8 cellular contexts compared by ENCODE assay signal in genomic region chr3:131501949-131502348, GRCh38. TPM values are rescaled to one million over a fixed set of nuclear protein-coding genes. Genes with fewer than 3 reads are reported as not detected.
DNase-seq lines count a peak whose midpoint lies in the region; ATAC-seq and TF ChIP-seq lines count a peak whose summit lies in the region.

No MANE protein-coding gene starts in this region.

- DNase-seq in GM06990 (ENCODE audit: extremely low read depth, insufficient read length) = peak; percentile 2
- DNase-seq in MG63 = no peak
- DNase-seq in sciatic nerve (ENCODE audit: low spot score) = no peak

- H3K36me3 ChIP-seq in GM06990 (ENCODE audit: control insufficient read depth, insufficient read depth, low read length) (peaks cover 1% of the 10 kb centered on the region), MG63 (peaks cover 46% of the 10 kb centered on the region), ectodermal cell (ENCODE audit: control insufficient read depth, insufficient read depth, low read length) (peaks cover 18% of the 10 kb centered on the region), neural cell (ENCODE audit: insufficient read depth, low read length) (peaks cover 1% of the 10 kb centered on the region)

- H3K4me3 ChIP-seq in GM06990 (replicated peaks; ENCODE audit: low read depth, low read length) = peak overlapping the region; percentile 98
- H3K4me3 ChIP-seq in MG63 = peak overlapping the region; percentile 96
- H3K4me3 ChIP-seq in ectodermal cell (ENCODE audit: insufficient read depth, low read depth, low read length) = peak overlapping the region; percentile 98
- peak overlapping the region; percentile 92 for H3K4me3 ChIP-seq in neural cell (ENCODE audit: low read length)

- TF ChIP-seq CTCF in GM06990 (IDR thresholded peaks at IDR 0.05; ENCODE audit: insufficient read depth, low read length, poor library complexity, severe bottlenecking) = no peak
- no peak for TF ChIP-seq CTCF in neural cell (IDR thresholded peaks at IDR 0.05; ENCODE audit: poor library complexity, severe bottlenecking)

- TF ChIP-seq RAD21 in neural cell (conservative IDR thresholded peaks at IDR 0.05) = no peak

- no peak for TF ChIP-seq EP300 in neural cell (conservative IDR thresholded peaks at IDR 0.05; ENCODE audit: poor library complexity, severe bottlenecking)

- no peaks in the 10 kb centered on the region for H3F3A ChIP-seq in neural cell (ENCODE audit: insufficient read depth, low read length, poor library complexity, severe bottlenecking)

- peak overlapping the region; percentile 80 for H3K9ac ChIP-seq in neural cell (ENCODE audit: low read length)

- H3K4me2 ChIP-seq in neural cell (ENCODE audit: low read length) = peak overlapping the region; percentile 91

- H4K20me1 ChIP-seq in neural cell (ENCODE audit: insufficient read depth) = no peaks in the 10 kb centered on the region

- intact Hi-C loops in sciatic nerve (cut with DNase I) = no loop called here

- H3K27ac ChIP-seq in ectodermal cell (ENCODE audit: insufficient read depth, low read depth, low read length, poor library complexity, severe bottlenecking) = no peak overlapping the region
- peak overlapping the region; percentile 45 for H3K27ac ChIP-seq in neural cell (ENCODE audit: low read length)

- peaks cover 21% of the 10 kb centered on the region for H3K79me2 ChIP-seq in neural cell (replicated peaks; ENCODE audit: insufficient read depth, low read length)

- 32 to 50% methylated on average over 2 of the region's 2 CpGs for WGBS in ectodermal cell, 2 experiments

- H3K4me1 ChIP-seq in ectodermal cell (ENCODE audit: control insufficient read depth, insufficient read depth, low read length) = peaks cover 8% of the 10 kb centered on the region

- no peak overlapping the region for H2AFZ ChIP-seq in neural cell (ENCODE audit: low read depth, low read length)

- H3K9me3 ChIP-seq in MG63 = no peaks in the 10 kb centered on the region
- no peaks in the 10 kb centered on the region for H3K9me3 ChIP-seq in ectodermal cell (ENCODE audit: control insufficient read depth, low read length)
- no peaks in the 10 kb centered on the region for H3K9me3 ChIP-seq in neural cell (ENCODE audit: low read length)

- ATAC-seq in GM21360 (IDR thresholded peaks at IDR 0.05; ENCODE audit: unreplicated experiment) = no peak
- no peak for ATAC-seq in GM18502 (IDR thresholded peaks at IDR 0.05; ENCODE audit: poor library complexity, unreplicated experiment)
- no peak for ATAC-seq in sciatic nerve
- no peak for ATAC-seq in HG03045 (IDR thresholded peaks at IDR 0.05; ENCODE audit: unreplicated experiment)

- H3K27me3 ChIP-seq in GM06990 (replicated peaks; ENCODE audit: control insufficient read depth, insufficient read depth, low read length) (no peaks in the 10 kb centered on the region), MG63 (no peaks in the 10 kb centered on the region), ectodermal cell (ENCODE audit: control insufficient read depth, insufficient read depth, low read length, poor library complexity, severe bottlenecking) (peaks cover 25% of the 10 kb centered on the region), neural cell (ENCODE audit: insufficient read depth, low read depth, low read length) (peaks cover 5% of the 10 kb centered on the region)

- no peaks in the 10 kb centered on the region for H3K9me2 ChIP-seq in neural cell (ENCODE audit: insufficient read depth, low read length)

TF ChIP-seq in neural cell, 6 proteins besides CTCF, POLR2A, EP300 and RAD21:
- TF ChIP-seq, protein P1, sequence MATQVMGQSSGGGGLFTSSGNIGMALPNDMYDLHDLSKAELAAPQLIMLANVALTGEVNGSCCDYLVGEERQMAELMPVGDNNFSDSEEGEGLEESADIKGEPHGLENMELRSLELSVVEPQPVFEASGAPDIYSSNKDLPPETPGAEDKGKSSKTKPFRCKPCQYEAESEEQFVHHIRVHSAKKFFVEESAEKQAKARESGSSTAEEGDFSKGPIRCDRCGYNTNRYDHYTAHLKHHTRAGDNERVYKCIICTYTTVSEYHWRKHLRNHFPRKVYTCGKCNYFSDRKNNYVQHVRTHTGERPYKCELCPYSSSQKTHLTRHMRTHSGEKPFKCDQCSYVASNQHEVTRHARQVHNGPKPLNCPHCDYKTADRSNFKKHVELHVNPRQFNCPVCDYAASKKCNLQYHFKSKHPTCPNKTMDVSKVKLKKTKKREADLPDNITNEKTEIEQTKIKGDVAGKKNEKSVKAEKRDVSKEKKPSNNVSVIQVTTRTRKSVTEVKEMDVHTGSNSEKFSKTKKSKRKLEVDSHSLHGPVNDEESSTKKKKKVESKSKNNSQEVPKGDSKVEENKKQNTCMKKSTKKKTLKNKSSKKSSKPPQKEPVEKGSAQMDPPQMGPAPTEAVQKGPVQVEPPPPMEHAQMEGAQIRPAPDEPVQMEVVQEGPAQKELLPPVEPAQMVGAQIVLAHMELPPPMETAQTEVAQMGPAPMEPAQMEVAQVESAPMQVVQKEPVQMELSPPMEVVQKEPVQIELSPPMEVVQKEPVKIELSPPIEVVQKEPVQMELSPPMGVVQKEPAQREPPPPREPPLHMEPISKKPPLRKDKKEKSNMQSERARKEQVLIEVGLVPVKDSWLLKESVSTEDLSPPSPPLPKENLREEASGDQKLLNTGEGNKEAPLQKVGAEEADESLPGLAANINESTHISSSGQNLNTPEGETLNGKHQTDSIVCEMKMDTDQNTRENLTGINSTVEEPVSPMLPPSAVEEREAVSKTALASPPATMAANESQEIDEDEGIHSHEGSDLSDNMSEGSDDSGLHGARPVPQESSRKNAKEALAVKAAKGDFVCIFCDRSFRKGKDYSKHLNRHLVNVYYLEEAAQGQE (IDR thresholded peaks at IDR 0.05; ENCODE audit: borderline replicate concordance) = no peak
- TF ChIP-seq POLR2AphosphoS5 (IDR thresholded peaks at IDR 0.05) (no peak), MXI1 (conservative IDR thresholded peaks at IDR 0.05; ENCODE audit: poor library complexity, severe bottlenecking) (no peak), EZH2 (IDR thresholded peaks at IDR 0.05; ENCODE audit: borderline replicate concordance, insufficient read depth, low read length, poor library complexity, severe bottlenecking) (no peak), SMC3 (conservative IDR thresholded peaks at IDR 0.05; ENCODE audit: poor library complexity) (no peak), TAF1 (IDR thresholded peaks at IDR 0.05; ENCODE audit: low read depth) (no peak)

RNA-seq across cellular contexts. Expression of gene MRPL3, which starts 0.8 kb away (rescaled TPM):
- total RNA-seq in MG63 (2014; rRNA removed; shearing (Covaris generic); ENCODE audit: low replicate concordance) = 334 and 451 TPM in 2 replicates
- 155 TPM for polyA plus RNA-seq in ectodermal cell (2013, experiment 1 of 4)
- 150 TPM for polyA plus RNA-seq in ectodermal cell (2013, experiment 2 of 4)
- 125 TPM for polyA plus RNA-seq in ectodermal cell (2013, experiment 3 of 4)
- 141 TPM for polyA plus RNA-seq in ectodermal cell (2013, experiment 4 of 4)
- 107 and 112 TPM in 2 replicates for polyA plus RNA-seq in neural cell
- polyA minus RNA-seq in neural cell = 112 and 120 TPM in 2 replicates
- 45.3 TPM for total RNA-seq in sciatic nerve
